In genomic region chr5:10479226-10479721, GRCh38 we compare ENCODE assay signal across 9 cellular contexts. TPM values are rescaled to one million over a fixed set of nuclear protein-coding genes. Genes with fewer than 3 reads are reported as not detected.
A peak's percentile ranks its signal among the peaks of the same experiment; 100 is the strongest.
DNase-seq lines count a peak whose midpoint lies in the region; ATAC-seq lines count a peak whose summit lies in the region.
"Had no signal": no experiment of that assay in that cellular context is flagged by ENCODE, and none has a peak within 500 bp of the region (broad histone marks: within the 10 kb centered on the region; RNA-seq: fewer than 3 reads in every experiment).

No MANE protein-coding gene starts in this region.

- ATAC-seq in left colon (peak; percentile 88), sciatic nerve (no peak), GM18868 (IDR thresholded peaks at IDR 0.05; ENCODE audit: unreplicated experiment) (no peak)

- peak; percentile 46 for DNase-seq in COR-L47 (lab: John Stamatoyannopoulos, UW)
- DNase-seq in M059J (ENCODE audit: low read depth): peak; percentile 91
- peak; percentile 52 for DNase-seq in amniotic stem cell (lab: John Stamatoyannopoulos, UW)
- peak; percentile 85 to 88 for DNase-seq in left colon
- DNase-seq in activated CD4-positive, alpha-beta T cell treated with anti-CD3 and anti-CD28 coated beads, Interleukin-2, amount 50 U/mL, for 1 hour: no peak
- DNase-seq in nucleus accumbens (lab: John Stamatoyannopoulos, UW): no peak
- DNase-seq in sciatic nerve (ENCODE audit: low spot score): no peak
- DNase-seq: activated CD8-positive, alpha-beta memory T cell treated with anti-CD3 and anti-CD28 coated beads, Interleukin-2, amount 50 U/mL, for 48 hours had no signal

- intact Hi-C loops in left colon (cut with DNase I, micrococcal nuclease) (no loop called here), sciatic nerve (cut with DNase I) (no loop called here)

RNA-seq across cellular contexts. Expression of gene ROPN1L, which starts 37.6 kb away (rescaled TPM):
- total RNA-seq in M059J (2014; rRNA removed; shearing (Covaris generic)): 0.30 and 3.0 TPM in 2 replicates
- total RNA-seq in left colon (not detected), sciatic nerve (0.94 TPM)

Comparison
In these comparisons a context has a peak if more than half of its experiments do, and no peak if none do; other contexts are left out.
1. DNase-seq: peak in COR-L47 (single experiment), M059J (single experiment), amniotic stem cell (single experiment) and left colon (2 of 2); none in activated CD4-positive, alpha-beta T cell treated with anti-CD3 and anti-CD28 coated beads, Interleukin-2, amount 50 U/mL, for 1 hour (single experiment), nucleus accumbens (0 of 56) and sciatic nerve (single experiment).